In the genomic region with DNA sequence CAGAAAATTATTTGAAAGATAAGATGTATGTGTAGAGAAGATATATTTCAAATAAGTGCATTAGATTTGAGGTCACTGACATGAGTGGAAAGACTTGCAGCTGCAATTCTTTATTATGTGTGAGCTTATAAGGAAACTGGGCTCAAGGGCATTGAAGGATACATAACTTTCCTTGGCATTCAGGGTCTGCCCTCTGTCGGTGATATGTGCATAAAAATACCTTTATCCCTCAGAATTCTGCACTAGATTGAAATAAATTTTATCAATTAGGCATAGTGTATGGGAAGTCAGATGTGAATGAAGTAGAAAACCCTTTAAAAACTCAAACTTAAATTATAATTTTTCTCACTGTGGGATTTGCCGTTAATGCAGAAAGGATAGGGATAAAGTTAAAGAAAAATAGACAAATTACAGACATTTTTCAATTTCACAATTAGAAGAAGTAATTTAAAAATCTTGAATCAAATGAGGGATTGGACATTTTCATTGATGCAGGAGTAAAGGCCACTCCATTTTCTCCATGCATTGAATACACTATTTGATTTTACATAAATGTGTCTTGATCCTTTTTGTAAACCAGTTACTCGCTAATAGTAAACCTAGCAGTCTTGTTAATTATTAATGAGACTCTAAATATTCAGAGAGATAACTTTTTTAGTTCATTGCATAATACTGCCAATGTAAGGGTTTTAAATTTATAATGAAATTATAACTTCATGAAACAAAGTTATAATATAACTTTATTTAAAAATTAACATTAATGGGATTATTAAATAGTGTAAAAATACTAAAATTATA, we compare ENCODE assay signal across 11 cellular contexts. TPM values are rescaled to one million over a fixed set of nuclear protein-coding genes. Genes with fewer than 3 reads are reported as not detected.
DNase-seq lines count a peak whose midpoint lies in the region; ATAC-seq and TF ChIP-seq lines count a peak whose summit lies in the region.
"Had no signal": no experiment of that assay in that cellular context is flagged by ENCODE, and none has a peak within 500 bp of the region (broad histone marks: within the 10 kb centered on the region; RNA-seq: fewer than 3 reads in every experiment).

No MANE protein-coding gene starts in this region.

- H3K27me3 Mint-ChIP-seq in WTC11 (ENCODE audit: low read depth) = no peaks in the 10 kb centered on the region
- peaks cover 4% of the 10 kb centered on the region for H3K27me3 Mint-ChIP-seq in activated CD4-positive, alpha-beta T cell treated with anti-CD3 and anti-CD28 coated beads for 36 hours

- CTCF ChIA-PET in WTC11 (lab: Charles Lee) = no interaction called here
- CTCF ChIA-PET in activated CD4-positive, alpha-beta T cell treated with anti-CD3 and anti-CD28 coated beads for 36 hours (lab: Charles Lee) = interaction anchor here (0.5 to 1.3 kb wide), 2 partner anchors 11 to 221 kb away, joined by 3 read pairs; no protein-coding TSS in a partner anchor

- ATAC-seq in WTC11 = no peak
- no peak for ATAC-seq in activated CD4-positive, alpha-beta T cell treated with anti-CD3 and anti-CD28 coated beads for 36 hours
- ATAC-seq in GM19463 (IDR thresholded peaks at IDR 0.05; ENCODE audit: unreplicated experiment) = no peak

- DNase-seq in AG10803 (ENCODE audit: low read depth) (peak; percentile 25), adipocyte (ENCODE audit: low read depth) (peak; percentile 62), kidney epithelial cell (ENCODE audit: low read depth) (no peak), WTC11 (ENCODE audit: low spot score) (no peak), iPS-NIHi11 (ENCODE audit: low spot score) (no peak)
- DNase-seq in activated CD4-positive, alpha-beta T cell treated with anti-CD3 and anti-CD28 coated beads for 36 hours = no peak
- DNase-seq: activated CD4-positive, alpha-beta memory T cell treated with anti-CD3 and anti-CD28 coated beads, Interleukin-2, amount 10 ng/mL, durations not matched to agents 7 days and 5 days; amygdala; stimulated activated CD8-positive, alpha-beta memory T cell treated with anti-CD3 and anti-CD28 coated beads, Interleukin-4, amount 100 ng/mL, for 48 hours had no signal

- H3K4me3 Mint-ChIP-seq in WTC11 = no peak overlapping the region
- H3K4me3 Mint-ChIP-seq in activated CD4-positive, alpha-beta T cell treated with anti-CD3 and anti-CD28 coated beads for 36 hours = no peak overlapping the region
- H3K4me3 Mint-ChIP-seq: activated CD4-positive, alpha-beta memory T cell treated with anti-CD3 and anti-CD28 coated beads, Interleukin-2, amount 10 ng/mL, durations not matched to agents 7 days and 5 days had no signal

- no peak overlapping the region for H3K9ac ChIP-seq in adipocyte (ENCODE audit: low read length)

- no peaks in the 10 kb centered on the region for H3K36me3 Mint-ChIP-seq in WTC11
- no peaks in the 10 kb centered on the region for H3K36me3 Mint-ChIP-seq in activated CD4-positive, alpha-beta T cell treated with anti-CD3 and anti-CD28 coated beads for 36 hours (ENCODE audit: low read depth)

- no peaks in the 10 kb centered on the region for H3K27me3 ChIP-seq in adipocyte (replicated peaks; ENCODE audit: control insufficient read depth, insufficient read depth, low read length)
- H3K27me3 ChIP-seq in kidney epithelial cell (ENCODE audit: control insufficient read depth, insufficient read depth, low read length) = no peaks in the 10 kb centered on the region

- no peak overlapping the region for H3K27ac Mint-ChIP-seq in WTC11
- no peak overlapping the region for H3K27ac Mint-ChIP-seq in activated CD4-positive, alpha-beta T cell treated with anti-CD3 and anti-CD28 coated beads for 36 hours
- H3K27ac Mint-ChIP-seq: activated CD4-positive, alpha-beta memory T cell treated with anti-CD3 and anti-CD28 coated beads, Interleukin-2, amount 10 ng/mL, durations not matched to agents 7 days and 5 days had no signal

- peaks cover 8% of the 10 kb centered on the region; the same call in 1 of the 2 replicates for H3K4me1 Mint-ChIP-seq in WTC11
- H3K4me1 Mint-ChIP-seq in activated CD4-positive, alpha-beta T cell treated with anti-CD3 and anti-CD28 coated beads for 36 hours = no peaks in the 10 kb centered on the region
- H3K4me1 Mint-ChIP-seq: activated CD4-positive, alpha-beta memory T cell treated with anti-CD3 and anti-CD28 coated beads, Interleukin-2, amount 10 ng/mL, durations not matched to agents 7 days and 5 days had no signal

- POLR2A ChIA-PET in WTC11 (lab: Charles Lee) = no interaction called here
- POLR2A ChIA-PET in activated CD4-positive, alpha-beta T cell treated with anti-CD3 and anti-CD28 coated beads for 36 hours (lab: Charles Lee) = no interaction called here

- H3K36me3 ChIP-seq in adipocyte (ENCODE audit: control insufficient read depth, insufficient read depth, low read length, severe bottlenecking) (no peaks in the 10 kb centered on the region), kidney epithelial cell (ENCODE audit: control insufficient read depth, insufficient read depth, low read length) (no peaks in the 10 kb centered on the region)

- no peaks in the 10 kb centered on the region for H3K9me3 ChIP-seq in adipocyte (ENCODE audit: control insufficient read depth, low read length)

- TF ChIP-seq CTCF in AG10803 (conservative IDR thresholded peaks at IDR 0.05; ENCODE audit: low read length) (peak; percentile 51), kidney epithelial cell (IDR thresholded peaks at IDR 0.05; ENCODE audit: insufficient read depth, low read length, poor library complexity, severe bottlenecking) (peak; percentile 40), WTC11 (IDR thresholded peaks at IDR 0.05) (no peak)

- H3K4me3 ChIP-seq in AG10803 (ENCODE audit: low read length) (no peak overlapping the region), adipocyte (ENCODE audit: low read length) (no peak overlapping the region), kidney epithelial cell (ENCODE audit: low read depth, low read length) (no peak overlapping the region)

- intact Hi-C loops in activated CD4-positive, alpha-beta T cell treated with anti-CD3 and anti-CD28 coated beads for 36 hours (cut with DNase I, micrococcal nuclease) = no loop called here

- H3K4me1 ChIP-seq in adipocyte (ENCODE audit: control insufficient read depth, insufficient read depth, low read length) = peaks cover 4% of the 10 kb centered on the region

- no peak for TF ChIP-seq EP300 in Ishikawa (IDR thresholded peaks at IDR 0.05; ENCODE audit: borderline replicate concordance)

- TF ChIP-seq RAD21 in Ishikawa (IDR thresholded peaks at IDR 0.05; ENCODE audit: low read depth) = peak; percentile 49; the same call in 1 of the 2 replicates

- H3K9me3 Mint-ChIP-seq in WTC11 = no peaks in the 10 kb centered on the region
- no peaks in the 10 kb centered on the region for H3K9me3 Mint-ChIP-seq in activated CD4-positive, alpha-beta T cell treated with anti-CD3 and anti-CD28 coated beads for 36 hours (ENCODE audit: low read depth)
- H3K9me3 Mint-ChIP-seq: activated CD4-positive, alpha-beta memory T cell treated with anti-CD3 and anti-CD28 coated beads, Interleukin-2, amount 10 ng/mL, durations not matched to agents 7 days and 5 days had no signal

TF ChIP-seq in Ishikawa, 13 proteins besides CTCF, POLR2A, EP300 and RAD21 (continues in another document):
- no peak for TF ChIP-seq ZBTB7A (IDR thresholded peaks at IDR 0.05; ENCODE audit: low read depth)
- TF ChIP-seq TCF12 (IDR thresholded peaks at IDR 0.05; ENCODE audit: low read depth) = no peak
- TF ChIP-seq EGR1 (IDR thresholded peaks at IDR 0.05) = no peak
- TF ChIP-seq, protein P1, sequence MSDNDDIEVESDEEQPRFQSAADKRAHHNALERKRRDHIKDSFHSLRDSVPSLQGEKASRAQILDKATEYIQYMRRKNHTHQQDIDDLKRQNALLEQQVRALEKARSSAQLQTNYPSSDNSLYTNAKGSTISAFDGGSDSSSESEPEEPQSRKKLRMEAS (IDR thresholded peaks at IDR 0.05) = no peak
- no peak for TF ChIP-seq NFIC (IDR thresholded peaks at IDR 0.05)
- no peak for TF ChIP-seq CREB1 (IDR thresholded peaks at IDR 0.05; ENCODE audit: low read depth)
- no peak for TF ChIP-seq USF1 (IDR thresholded peaks at IDR 0.05)
- TF ChIP-seq TEAD4 (IDR thresholded peaks at IDR 0.05) = no peak

TF ChIP-seq in WTC11, 78 proteins besides CTCF, POLR2A, EP300 and RAD21:
- TF ChIP-seq TP53 (CRISPR knock-in tag; IDR thresholded peaks at IDR 0.05) (no peak), NR3C1 (CRISPR knock-in tag; conservative IDR thresholded peaks at IDR 0.05; ENCODE audit: low read depth) (no peak), TEAD4 (CRISPR knock-in tag; IDR thresholded peaks at IDR 0.05) (no peak), TCF7 (CRISPR knock-in tag; IDR thresholded peaks at IDR 0.05; ENCODE audit: low read depth) (no peak), GABPB1 (CRISPR knock-in tag; IDR thresholded peaks at IDR 0.05) (no peak)
- TF ChIP-seq, protein P2, sequence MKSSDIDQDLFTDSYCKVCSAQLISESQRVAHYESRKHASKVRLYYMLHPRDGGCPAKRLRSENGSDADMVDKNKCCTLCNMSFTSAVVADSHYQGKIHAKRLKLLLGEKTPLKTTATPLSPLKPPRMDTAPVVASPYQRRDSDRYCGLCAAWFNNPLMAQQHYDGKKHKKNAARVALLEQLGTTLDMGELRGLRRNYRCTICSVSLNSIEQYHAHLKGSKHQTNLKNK (CRISPR knock-in tag; IDR thresholded peaks at IDR 0.05) = no peak

RNA-seq across cellular contexts. Expression of gene ETNPPL, which starts 21.0 kb away (rescaled TPM):
- total RNA-seq in kidney epithelial cell (0.04 TPM in 1 of 2 replicates, not detected in the other), WTC11 (2021) (0.66 to 2.0 TPM (median 1.5 TPM) in 3 replicates)
- not detected for total RNA-seq in activated CD4-positive, alpha-beta T cell treated with anti-CD3 and anti-CD28 coated beads for 36 hours
- total RNA-seq: activated CD4-positive, alpha-beta memory T cell treated with anti-CD3 and anti-CD28 coated beads, Interleukin-2, amount 10 ng/mL, durations not matched to agents 7 days and 5 days had no signal

Comparison
In these comparisons a context has a peak if more than half of its experiments do, and no peak if none do; other contexts are left out.
1. DNase-seq: peak in AG10803 (single experiment) and adipocyte (single experiment); none in kidney epithelial cell (single experiment), WTC11 (single experiment), iPS-NIHi11 (single experiment) and activated CD4-positive, alpha-beta T cell treated with anti-CD3 and anti-CD28 coated beads for 36 hours (single experiment).